Comparison of ENCODE assay signal across 14 cellular contexts in genomic region chr14:88422919-88423318, GRCh38. TPM values are rescaled to one million over a fixed set of nuclear protein-coding genes. Genes with fewer than 3 reads are reported as not detected.
A peak's percentile ranks its signal among the peaks of the same experiment; 100 is the strongest.
DNase-seq lines count a peak whose midpoint lies in the region; ATAC-seq lines count a peak whose summit lies in the region.
"Had no signal": no experiment of that assay in that cellular context is flagged by ENCODE, and none has a peak within 500 bp of the region (broad histone marks: within the 10 kb centered on the region; RNA-seq: fewer than 3 reads in every experiment).

No MANE protein-coding gene starts in this region.

- peaks cover 1 to 2% of the 10 kb centered on the region in 2 donors for H3K9me3 Mint-ChIP-seq in activated T-cell treated with anti-CD3 and anti-CD28 coated beads, Interleukin-2, amount 50 U/mL, for 72 hours

- H3K27ac Mint-ChIP-seq in activated T-cell treated with anti-CD3 and anti-CD28 coated beads, Interleukin-2, amount 50 U/mL, for 72 hours = no peak overlapping the region
- H3K27ac Mint-ChIP-seq: activated T-helper 1 cell treated with anti-CD3 and anti-CD28 coated beads, Interleukin-12 subunit alpha, Interleukin-12 subunit beta, Interleukin-2, Interleukin-4 antibody, amounts not matched to agents 30 ng/mL and 10 ng/mL and 1 ng/mL, durations not matched to agents 14 hours and 24 hours and 36 hours; B cell; nephron progenitor cell had no signal

- peaks cover 7% of the 10 kb centered on the region for H3K4me1 Mint-ChIP-seq in activated T-cell treated with anti-CD3 and anti-CD28 coated beads, Interleukin-2, amount 50 U/mL, for 72 hours (ENCODE audit: low read depth)
- H3K4me1 Mint-ChIP-seq: B cell, nephron progenitor cell had no signal

- no peaks in the 10 kb centered on the region for H3K27me3 ChIP-seq in MG63

- H3K4me3 ChIP-seq in MG63 (no peak overlapping the region), skeletal muscle cell (ENCODE audit: low read depth, low read length) (no peak overlapping the region)

- no peaks in the 10 kb centered on the region for H3K27me3 Mint-ChIP-seq in activated T-cell treated with anti-CD3 and anti-CD28 coated beads, Interleukin-2, amount 50 U/mL, for 72 hours (ENCODE audit: low read depth)
- H3K27me3 Mint-ChIP-seq: B cell had no signal

- H3K36me3 ChIP-seq in MG63 = no peaks in the 10 kb centered on the region

- H3K9me3 ChIP-seq in MG63 = no peaks in the 10 kb centered on the region

- H3K36me3 Mint-ChIP-seq in activated T-cell treated with anti-CD3 and anti-CD28 coated beads, Interleukin-2, amount 50 U/mL, for 72 hours (ENCODE audit: insufficient read depth in 2 of 2) = peaks cover 3 to 9% of the 10 kb centered on the region in 2 donors

- DNase-seq in activated T-cell treated with anti-CD3 and anti-CD28 coated beads, Interleukin-2, amount 50 U/mL, for 72 hours = peak in 1 of 2 donors; percentile 5
- DNase-seq in activated T-cell treated with anti-CD3 and anti-CD28 coated beads for 4 hours (no peak), MG63 (peak; percentile 37), dedifferentiated amniotic fluid mesenchymal stem cell (ENCODE audit: extremely low spot score) (peak; percentile 21), skeletal muscle cell (ENCODE audit: low read depth) (peak; percentile 31), amygdala (lab: John Stamatoyannopoulos, UW) (no peak), NCI-H2196 (lab: John Stamatoyannopoulos, UW; ENCODE audit: unreplicated experiment) (no peak)
- DNase-seq: NCI-H524, nephron progenitor cell, SHP77 treated with DMSO at 0.1 percent for 48 hours had no signal

- ATAC-seq in activated T-cell treated with anti-CD3 and anti-CD28 coated beads, Interleukin-2, amount 50 U/mL, for 72 hours (replicated peaks in 1 of 2) = peak; percentile 93 to 98
- no peak for ATAC-seq in GM21360 (IDR thresholded peaks at IDR 0.05; ENCODE audit: unreplicated experiment)
- ATAC-seq: left lobe of liver had no signal

- no peak overlapping the region for H3K4me3 Mint-ChIP-seq in activated T-cell treated with anti-CD3 and anti-CD28 coated beads, Interleukin-2, amount 50 U/mL, for 72 hours
- H3K4me3 Mint-ChIP-seq: activated T-helper 1 cell treated with anti-CD3 and anti-CD28 coated beads, Interleukin-12 subunit alpha, Interleukin-12 subunit beta, Interleukin-2, Interleukin-4 antibody, amounts not matched to agents 30 ng/mL and 10 ng/mL and 1 ng/mL, durations not matched to agents 14 hours and 24 hours and 36 hours; B cell; nephron progenitor cell had no signal

RNA-seq across cellular contexts. Expression of gene SPATA7, which starts 37.5 kb away (rescaled TPM):
- 1 to 10 TPM; 4.8 to 5.3 TPM for total RNA-seq in activated T-cell treated with anti-CD3 and anti-CD28 coated beads, Interleukin-2, amount 50 U/mL, for 72 hours
- total RNA-seq in MG63 (2014; rRNA removed; shearing (Covaris generic); ENCODE audit: low replicate concordance) = 0.07 and 4.5 TPM in 2 replicates

Comparison
In these comparisons a context has a peak if more than half of its experiments do, and no peak if none do; other contexts are left out.
1. DNase-seq: peak in MG63 (single experiment), dedifferentiated amniotic fluid mesenchymal stem cell (single experiment) and skeletal muscle cell (single experiment); none in activated T-cell treated with anti-CD3 and anti-CD28 coated beads for 4 hours (single experiment), amygdala (0 of 56) and NCI-H2196 (single experiment).